In the genomic region with DNA sequence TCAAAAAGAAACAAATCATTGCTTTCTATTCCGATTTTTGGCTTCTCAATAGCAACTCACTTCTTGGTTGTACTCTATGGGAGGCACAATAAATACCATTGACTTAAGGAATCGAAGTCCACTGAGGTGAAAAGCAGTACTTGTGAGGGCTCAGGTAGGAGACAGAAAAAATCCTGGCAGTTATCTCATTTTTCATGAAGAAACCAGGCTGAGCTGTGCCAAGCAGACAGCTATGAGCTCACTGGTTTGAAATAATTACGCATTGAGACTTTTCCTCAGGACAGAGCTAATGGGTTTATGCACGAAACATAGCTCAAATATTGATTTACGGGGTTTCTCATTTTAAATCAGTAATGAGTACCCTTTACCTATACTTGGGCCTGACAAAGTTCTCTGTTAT, we compare ENCODE assay signal across 1 cellular context.
TF ChIP-seq lines count a peak whose summit lies in the region.

No MANE protein-coding gene starts in this region.

TF ChIP-seq in HEK293, 187 proteins besides CTCF, POLR2A, EP300 and RAD21 (continued from another document):
- TF ChIP-seq ZNF488 (tag by site-specific recombination; IDR thresholded peaks at IDR 0.05): no peak
- no peak for TF ChIP-seq ZNF324 (tag by site-specific recombination; IDR thresholded peaks at IDR 0.05)
- TF ChIP-seq ZFP41 (tag by site-specific recombination; IDR thresholded peaks at IDR 0.05; ENCODE audit: borderline replicate concordance): no peak
- no peak for TF ChIP-seq ZNF510 (tag by site-specific recombination; IDR thresholded peaks at IDR 0.05; ENCODE audit: insufficient replicate concordance)
- TF ChIP-seq OVOL3 (tag by site-specific recombination; IDR thresholded peaks at IDR 0.05): no peak
